3 cellular contexts compared by ENCODE assay signal in genomic region chr7:86089455-86089854, GRCh38.
"Had no signal": no experiment of that assay in that cellular context is flagged by ENCODE, and none has a peak within 500 bp of the region (broad histone marks: within the 10 kb centered on the region; RNA-seq: fewer than 3 reads in every experiment).

No MANE protein-coding gene starts in this region.

- H3K4me3 ChIP-seq: GM12878 had no signal

- ATAC-seq: GM12878 had no signal

- DNase-seq: GDM1, GF-D8 had no signal
